ENCODE assay signal across 8 cellular contexts in genomic region chr9:85940275-85940831, GRCh38. TPM values are rescaled to one million over a fixed set of nuclear protein-coding genes. Genes with fewer than 3 reads are reported as not detected.
DNase-seq lines count a peak whose midpoint lies in the region; ATAC-seq and TF ChIP-seq lines count a peak whose summit lies in the region.

No MANE protein-coding gene starts in this region.

- peak overlapping the region; percentile 83 to 99 (median 96) for H3K27ac Mint-ChIP-seq in CD8-positive, alpha-beta memory T cell
- peak overlapping the region; percentile 99 for H3K27ac Mint-ChIP-seq in neural crest cell (ENCODE audit: unreplicated experiment)

- TF ChIP-seq CTCF in LNCaP clone FGC (IDR thresholded peaks at IDR 0.05; ENCODE audit: control insufficient read depth, extremely low read depth, insufficient read depth) (no peak), choroid plexus epithelial cell (conservative IDR thresholded peaks at IDR 0.05; ENCODE audit: low read depth, low read length) (no peak), neural crest cell (conservative IDR thresholded peaks at IDR 0.05) (no peak)

- peaks cover 38% of the 10 kb centered on the region for H3K4me1 ChIP-seq in CD8-positive, alpha-beta memory T cell (ENCODE audit: insufficient read depth, low read length)

- POLR2A ChIA-PET in CD8-positive, alpha-beta memory T cell (lab: Charles Lee): interaction anchor here (1.0 to 1.2 kb wide), 3 partner anchors 12 to 1960 kb away, joined by 3 to 4 read pairs (median 4); partner anchors contain the start of genes AGTPBP1, HNRNPK and RMI1

- no peaks in the 10 kb centered on the region for H3K27me3 ChIP-seq in CD8-positive, alpha-beta memory T cell (ENCODE audit: insufficient read depth, low read length, poor library complexity, severe bottlenecking)

- no peak for ATAC-seq in sciatic nerve

- H3K27me3 Mint-ChIP-seq in CD8-positive, alpha-beta memory T cell: no peaks in the 10 kb centered on the region
- H3K27me3 Mint-ChIP-seq in neural crest cell (ENCODE audit: low read depth): no peaks in the 10 kb centered on the region

- H3K4me1 Mint-ChIP-seq in CD8-positive, alpha-beta memory T cell: peaks cover 9 to 12% (median 12%) of the 10 kb centered on the region in 3 donors
- H3K4me1 Mint-ChIP-seq in neural crest cell: peaks cover 18% of the 10 kb centered on the region

- H3K27ac ChIP-seq in CD8-positive, alpha-beta memory T cell (ENCODE audit: low read depth, low read length): peak overlapping the region; percentile 68

- intact Hi-C loops in sciatic nerve (cut with DNase I): no loop called here

- H3K9me3 ChIP-seq in CD8-positive, alpha-beta memory T cell (ENCODE audit: low read length): no peaks in the 10 kb centered on the region

- H3K36me3 Mint-ChIP-seq in CD8-positive, alpha-beta memory T cell: peaks cover 0 to 11% (median 10%) of the 10 kb centered on the region in 3 donors
- peaks cover 2% of the 10 kb centered on the region for H3K36me3 Mint-ChIP-seq in neural crest cell (ENCODE audit: low read depth)

- no peaks in the 10 kb centered on the region for H3K36me3 ChIP-seq in CD8-positive, alpha-beta memory T cell (ENCODE audit: insufficient read depth, low read length)

- no peaks in the 10 kb centered on the region for H3K9me3 Mint-ChIP-seq in CD8-positive, alpha-beta memory T cell
- peaks cover 3% of the 10 kb centered on the region for H3K9me3 Mint-ChIP-seq in neural crest cell

- DNase-seq in CD8-positive, alpha-beta memory T cell: no peak
- DNase-seq in LNCaP clone FGC (ENCODE audit: low read depth): no peak
- no peak for DNase-seq in choroid plexus epithelial cell (ENCODE audit: low read depth)
- DNase-seq in neural crest cell (ENCODE audit: low read depth, low spot score): no peak
- no peak for DNase-seq in NCI-H446 treated with DMSO at 0.1 percent for 48 hours (lab: John Stamatoyannopoulos, UW)
- no peak for DNase-seq in sciatic nerve (ENCODE audit: low spot score)
- DNase-seq in RPMI8226: no peak
- no peak for DNase-seq in NCI-H345 (lab: John Stamatoyannopoulos, UW)

- H3K4me3 Mint-ChIP-seq in CD8-positive, alpha-beta memory T cell: peak overlapping the region in 5 of 7 donors; percentile 84 to 97 (median 91)
- peak overlapping the region; percentile 94 for H3K4me3 Mint-ChIP-seq in neural crest cell

- CTCF ChIA-PET in CD8-positive, alpha-beta memory T cell (lab: Charles Lee): no interaction called here

- peak overlapping the region; percentile 48 for H3K4me3 ChIP-seq in CD8-positive, alpha-beta memory T cell (ENCODE audit: low read length)
- H3K4me3 ChIP-seq in LNCaP clone FGC (ENCODE audit: low read depth, low read length) (peak overlapping the region; percentile 61), choroid plexus epithelial cell (ENCODE audit: low read depth, low read length) (peak overlapping the region; percentile 96)

RNA-seq across cellular contexts. Expression of gene NAA35, which starts 0.6 kb away (rescaled TPM):
- total RNA-seq in CD8-positive, alpha-beta memory T cell: 10 to 100 TPM; 32.8 to 34.1 TPM
- 13.5 TPM for polyA plus RNA-seq in CD8-positive, alpha-beta memory T cell
- total RNA-seq in neural crest cell (35.3 and 35.8 TPM in 2 replicates), sciatic nerve (25.1 TPM)
